ENCODE assay signal across 21 cellular contexts in genomic region chr2:30897539-30897938, GRCh38.
"Had no signal": no experiment of that assay in that cellular context is flagged by ENCODE, and none has a peak within 500 bp of the region (broad histone marks: within the 10 kb centered on the region; RNA-seq: fewer than 3 reads in every experiment).

No MANE protein-coding gene starts in this region.

- H3K27ac ChIP-seq: SJCRH30 had no signal

- H3K4me3 ChIP-seq: MG63, SJCRH30 had no signal

- H3K9me3 ChIP-seq: MG63, SJCRH30 had no signal

- H3K4me1 ChIP-seq: SJCRH30 had no signal

- ATAC-seq: Panc1, Right ventricle myocardium inferior, SK-N-SH treated with all-trans-retinoic acid at 6 μM for 48 hours had no signal

- H3K27me3 ChIP-seq: MG63 had no signal

- DNase-seq: Karpas-422, KG1, MG63, NCI-H1092, NCI-H1105 treated with DMSO at 0.1 percent for 48 hours, NCI-H1417 treated with DMSO at 0.1 percent for 48 hours, NCI-H146, NCI-H187, NCI-H2081 treated with DMSO at 0.1 percent for 48 hours, NCI-H2171, NCI-H226, NCI-H446, NCI-H510A, NCI-H524 treated with DMSO at 0.1 percent for 48 hours, NCI-H69, NCI-H774, SHP77 treated with DMSO at 0.1 percent for 48 hours, SJCRH30 had no signal

- H3K36me3 ChIP-seq: MG63, SJCRH30 had no signal
